1 cellular context compared by ENCODE assay signal in the genomic region with DNA sequence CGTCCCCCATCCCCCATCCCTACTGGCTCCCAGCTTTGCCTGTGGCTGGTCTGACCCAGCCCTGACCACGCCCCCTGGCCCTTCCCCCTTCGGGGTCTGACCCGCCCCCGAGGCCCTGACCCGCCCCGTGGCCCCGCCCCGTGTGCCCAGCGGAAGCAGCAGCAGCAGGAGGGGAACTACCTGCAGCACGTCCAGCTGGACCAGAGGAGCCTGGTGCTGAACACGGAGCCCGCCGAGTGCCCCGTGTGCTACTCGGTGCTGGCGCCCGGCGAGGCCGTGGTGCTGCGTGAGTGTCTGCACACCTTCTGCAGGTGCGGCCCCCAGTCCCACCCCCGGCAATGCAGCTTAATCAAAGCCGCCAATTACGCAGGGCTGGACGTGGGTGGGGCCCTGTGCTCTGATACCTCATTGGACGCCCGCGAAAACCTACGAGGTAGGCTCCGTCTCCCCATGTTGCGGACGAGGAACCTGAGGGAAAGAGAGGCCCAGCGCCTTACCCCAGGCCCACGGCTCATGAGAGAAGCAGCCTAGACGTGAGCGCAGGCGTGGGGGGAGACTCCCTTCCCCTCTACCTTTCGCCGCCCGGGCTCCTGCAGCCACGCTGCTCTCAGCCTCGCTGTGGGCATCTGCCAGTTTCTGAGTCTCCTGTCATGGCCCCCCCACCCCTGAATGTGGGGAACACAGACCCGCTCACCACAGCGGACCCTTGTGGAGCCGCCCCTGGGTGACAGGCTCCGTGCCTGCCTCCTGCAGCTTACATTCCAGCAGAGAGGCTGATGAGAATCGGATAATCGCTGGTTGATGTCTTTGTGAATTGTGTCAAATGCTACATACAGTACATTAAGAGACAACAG.
A peak's percentile ranks its signal among the peaks of the same experiment; 100 is the strongest.
TF ChIP-seq lines count a peak whose summit lies in the region.

No MANE protein-coding gene starts in this region.

TF ChIP-seq in HepG2, 621 proteins besides CTCF, POLR2A, EP300 and RAD21 (continues in another document):
- TF ChIP-seq ZNF768 (CRISPR knock-in tag; IDR thresholded peaks at IDR 0.05): peak; percentile 40; the same call in 1 of the 2 replicates
- TF ChIP-seq, protein P1, sequence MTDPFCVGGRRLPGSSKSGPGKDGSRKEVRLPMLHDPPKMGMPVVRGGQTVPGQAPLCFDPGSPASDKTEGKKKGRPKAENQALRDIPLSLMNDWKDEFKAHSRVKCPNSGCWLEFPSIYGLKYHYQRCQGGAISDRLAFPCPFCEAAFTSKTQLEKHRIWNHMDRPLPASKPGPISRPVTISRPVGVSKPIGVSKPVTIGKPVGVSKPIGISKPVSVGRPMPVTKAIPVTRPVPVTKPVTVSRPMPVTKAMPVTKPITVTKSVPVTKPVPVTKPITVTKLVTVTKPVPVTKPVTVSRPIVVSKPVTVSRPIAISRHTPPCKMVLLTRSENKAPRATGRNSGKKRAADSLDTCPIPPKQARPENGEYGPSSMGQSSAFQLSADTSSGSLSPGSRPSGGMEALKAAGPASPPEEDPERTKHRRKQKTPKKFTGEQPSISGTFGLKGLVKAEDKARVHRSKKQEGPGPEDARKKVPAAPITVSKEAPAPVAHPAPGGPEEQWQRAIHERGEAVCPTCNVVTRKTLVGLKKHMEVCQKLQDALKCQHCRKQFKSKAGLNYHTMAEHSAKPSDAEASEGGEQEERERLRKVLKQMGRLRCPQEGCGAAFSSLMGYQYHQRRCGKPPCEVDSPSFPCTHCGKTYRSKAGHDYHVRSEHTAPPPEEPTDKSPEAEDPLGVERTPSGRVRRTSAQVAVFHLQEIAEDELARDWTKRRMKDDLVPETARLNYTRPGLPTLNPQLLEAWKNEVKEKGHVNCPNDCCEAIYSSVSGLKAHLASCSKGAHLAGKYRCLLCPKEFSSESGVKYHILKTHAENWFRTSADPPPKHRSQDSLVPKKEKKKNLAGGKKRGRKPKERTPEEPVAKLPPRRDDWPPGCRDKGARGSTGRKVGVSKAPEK (CRISPR knock-in tag; IDR thresholded peaks at IDR 0.05; ENCODE audit: borderline replicate concordance): no peak
- no peak for TF ChIP-seq NFKBIZ (CRISPR knock-in tag; IDR thresholded peaks at IDR 0.05)
- no peak for TF ChIP-seq HOXA5 (CRISPR knock-in tag; IDR thresholded peaks at IDR 0.05)
- peak; percentile 33; the same call in 1 of the 2 replicates for TF ChIP-seq ZBTB38 (CRISPR knock-in tag; IDR thresholded peaks at IDR 0.05)
- TF ChIP-seq, protein P2, sequence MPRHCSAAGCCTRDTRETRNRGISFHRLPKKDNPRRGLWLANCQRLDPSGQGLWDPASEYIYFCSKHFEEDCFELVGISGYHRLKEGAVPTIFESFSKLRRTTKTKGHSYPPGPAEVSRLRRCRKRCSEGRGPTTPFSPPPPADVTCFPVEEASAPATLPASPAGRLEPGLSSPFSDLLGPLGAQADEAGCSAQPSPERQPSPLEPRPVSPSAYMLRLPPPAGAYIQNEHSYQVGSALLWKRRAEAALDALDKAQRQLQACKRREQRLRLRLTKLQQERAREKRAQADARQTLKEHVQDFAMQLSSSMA (CRISPR knock-in tag; IDR thresholded peaks at IDR 0.05): 0 out of 2 replicates have a peak, but pooled peaks have one; percentile 44
- peak; percentile 92 for TF ChIP-seq AGO2 (optimal IDR thresholded peaks at IDR 0.05; ENCODE audit: low read depth, low read length)
- TF ChIP-seq RBFOX2 (IDR thresholded peaks at IDR 0.05; ENCODE audit: low read depth, low read length): peak; percentile 73
- 0 out of 2 replicates have a peak, but pooled peaks have one; percentile 27 for TF ChIP-seq ZSCAN21 (CRISPR knock-in tag; IDR thresholded peaks at IDR 0.05; ENCODE audit: borderline replicate concordance)
- 0 out of 2 replicates have a peak, but pooled peaks have one; percentile 69 for TF ChIP-seq ZNF274 (CRISPR knock-in tag; IDR thresholded peaks at IDR 0.05)
- TF ChIP-seq FOXC1 (CRISPR knock-in tag; IDR thresholded peaks at IDR 0.05; ENCODE audit: borderline replicate concordance): peak; percentile 57; the same call in 1 of the 2 replicates
- no peak for TF ChIP-seq ZNF468 (CRISPR knock-in tag; IDR thresholded peaks at IDR 0.05)
- TF ChIP-seq TOPORS (CRISPR knock-in tag; IDR thresholded peaks at IDR 0.05): peak; percentile 50; the same call in 1 of the 2 replicates
- TF ChIP-seq RBM22 (optimal IDR thresholded peaks at IDR 0.05; ENCODE audit: low read length): peak; percentile 20
- no peak for TF ChIP-seq KLF9 (CRISPR knock-in tag; IDR thresholded peaks at IDR 0.05; ENCODE audit: low read depth)
- TF ChIP-seq TOE1 (CRISPR knock-in tag; IDR thresholded peaks at IDR 0.05): no peak
- TF ChIP-seq ZFP91 (CRISPR knock-in tag; IDR thresholded peaks at IDR 0.05; ENCODE audit: borderline replicate concordance): peak; percentile 26; the same call in 1 of the 2 replicates
- no peak for TF ChIP-seq JUN (CRISPR knock-in tag; IDR thresholded peaks at IDR 0.05)
- no peak for TF ChIP-seq ZNF672 (CRISPR knock-in tag; IDR thresholded peaks at IDR 0.05)
- TF ChIP-seq, protein P3, sequence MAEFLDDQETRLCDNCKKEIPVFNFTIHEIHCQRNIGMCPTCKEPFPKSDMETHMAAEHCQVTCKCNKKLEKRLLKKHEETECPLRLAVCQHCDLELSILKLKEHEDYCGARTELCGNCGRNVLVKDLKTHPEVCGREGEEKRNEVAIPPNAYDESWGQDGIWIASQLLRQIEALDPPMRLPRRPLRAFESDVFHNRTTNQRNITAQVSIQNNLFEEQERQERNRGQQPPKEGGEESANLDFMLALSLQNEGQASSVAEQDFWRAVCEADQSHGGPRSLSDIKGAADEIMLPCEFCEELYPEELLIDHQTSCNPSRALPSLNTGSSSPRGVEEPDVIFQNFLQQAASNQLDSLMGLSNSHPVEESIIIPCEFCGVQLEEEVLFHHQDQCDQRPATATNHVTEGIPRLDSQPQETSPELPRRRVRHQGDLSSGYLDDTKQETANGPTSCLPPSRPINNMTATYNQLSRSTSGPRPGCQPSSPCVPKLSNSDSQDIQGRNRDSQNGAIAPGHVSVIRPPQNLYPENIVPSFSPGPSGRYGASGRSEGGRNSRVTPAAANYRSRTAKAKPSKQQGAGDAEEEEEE (CRISPR knock-in tag; IDR thresholded peaks at IDR 0.05; ENCODE audit: borderline replicate concordance): no peak
- 0 out of 2 replicates have a peak, but pooled peaks have one; percentile 42 for TF ChIP-seq ZNF281 (CRISPR knock-in tag; IDR thresholded peaks at IDR 0.05; ENCODE audit: borderline replicate concordance)
- peak; percentile 55; the same call in 1 of the 2 replicates for TF ChIP-seq ZNF724P (CRISPR knock-in tag; IDR thresholded peaks at IDR 0.05; ENCODE audit: borderline replicate concordance)
- TF ChIP-seq MAFG (CRISPR knock-in tag; IDR thresholded peaks at IDR 0.05): peak; percentile 28; the same call in 1 of the 2 replicates
- 0 out of 2 replicates have a peak, but pooled peaks have one; percentile 27 for TF ChIP-seq BORCS8-MEF2B (CRISPR knock-in tag; IDR thresholded peaks at IDR 0.05)
- TF ChIP-seq, protein P4, sequence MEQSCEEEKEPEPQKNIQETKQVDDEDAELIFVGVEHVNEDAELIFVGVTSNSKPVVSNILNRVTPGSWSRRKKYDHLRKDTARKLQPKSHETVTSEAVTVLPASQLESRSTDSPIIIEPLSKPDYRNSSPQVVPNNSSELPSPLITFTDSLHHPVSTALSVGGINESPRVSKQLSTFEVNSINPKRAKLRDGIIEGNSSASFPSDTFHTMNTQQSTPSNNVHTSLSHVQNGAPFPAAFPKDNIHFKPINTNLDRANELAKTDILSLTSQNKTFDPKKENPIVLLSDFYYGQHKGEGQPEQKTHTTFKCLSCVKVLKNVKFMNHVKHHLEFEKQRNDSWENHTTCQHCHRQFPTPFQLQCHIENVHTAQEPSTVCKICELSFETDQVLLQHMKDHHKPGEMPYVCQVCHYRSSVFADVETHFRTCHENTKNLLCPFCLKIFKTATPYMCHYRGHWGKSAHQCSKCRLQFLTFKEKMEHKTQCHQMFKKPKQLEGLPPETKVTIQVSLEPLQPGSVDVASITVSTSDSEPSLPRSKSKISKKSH (CRISPR knock-in tag; IDR thresholded peaks at IDR 0.05; ENCODE audit: borderline replicate concordance): peak; percentile 69; the same call in 1 of the 2 replicates
- TF ChIP-seq BCL3 (CRISPR knock-in tag; IDR thresholded peaks at IDR 0.05): peak; percentile 78; the same call in 1 of the 2 replicates
- TF ChIP-seq ZNF772 (CRISPR knock-in tag; IDR thresholded peaks at IDR 0.05): no peak
- 0 out of 2 replicates have a peak, but pooled peaks have one; percentile 2 for TF ChIP-seq PCBP1 (IDR thresholded peaks at IDR 0.05; ENCODE audit: borderline replicate concordance, low read depth, low read length)
- 0 out of 2 replicates have a peak, but pooled peaks have one; percentile 36 for TF ChIP-seq ZNF276 (CRISPR knock-in tag; IDR thresholded peaks at IDR 0.05; ENCODE audit: low read depth)
- TF ChIP-seq, protein P5, sequence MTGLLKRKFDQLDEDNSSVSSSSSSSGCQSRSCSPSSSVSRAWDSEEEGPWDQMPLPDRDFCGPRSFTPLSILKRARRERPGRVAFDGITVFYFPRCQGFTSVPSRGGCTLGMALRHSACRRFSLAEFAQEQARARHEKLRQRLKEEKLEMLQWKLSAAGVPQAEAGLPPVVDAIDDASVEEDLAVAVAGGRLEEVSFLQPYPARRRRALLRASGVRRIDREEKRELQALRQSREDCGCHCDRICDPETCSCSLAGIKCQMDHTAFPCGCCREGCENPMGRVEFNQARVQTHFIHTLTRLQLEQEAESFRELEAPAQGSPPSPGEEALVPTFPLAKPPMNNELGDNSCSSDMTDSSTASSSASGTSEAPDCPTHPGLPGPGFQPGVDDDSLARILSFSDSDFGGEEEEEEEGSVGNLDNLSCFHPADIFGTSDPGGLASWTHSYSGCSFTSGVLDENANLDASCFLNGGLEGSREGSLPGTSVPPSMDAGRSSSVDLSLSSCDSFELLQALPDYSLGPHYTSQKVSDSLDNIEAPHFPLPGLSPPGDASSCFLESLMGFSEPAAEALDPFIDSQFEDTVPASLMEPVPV (CRISPR knock-in tag; IDR thresholded peaks at IDR 0.05): peak; percentile 63; the same call in 1 of the 2 replicates
- TF ChIP-seq MAFK (conservative IDR thresholded peaks at IDR 0.05 in 1 of 2, IDR thresholded peaks at IDR 0.05 in 1 of 2; ENCODE audit: low read length in 2 of 2): no peak
- 0 out of 2 replicates have a peak, but pooled peaks have one; percentile 54 for TF ChIP-seq ZNF572 (CRISPR knock-in tag; IDR thresholded peaks at IDR 0.05)
